Comparison of ENCODE assay signal across 1 cellular context in the genomic region with DNA sequence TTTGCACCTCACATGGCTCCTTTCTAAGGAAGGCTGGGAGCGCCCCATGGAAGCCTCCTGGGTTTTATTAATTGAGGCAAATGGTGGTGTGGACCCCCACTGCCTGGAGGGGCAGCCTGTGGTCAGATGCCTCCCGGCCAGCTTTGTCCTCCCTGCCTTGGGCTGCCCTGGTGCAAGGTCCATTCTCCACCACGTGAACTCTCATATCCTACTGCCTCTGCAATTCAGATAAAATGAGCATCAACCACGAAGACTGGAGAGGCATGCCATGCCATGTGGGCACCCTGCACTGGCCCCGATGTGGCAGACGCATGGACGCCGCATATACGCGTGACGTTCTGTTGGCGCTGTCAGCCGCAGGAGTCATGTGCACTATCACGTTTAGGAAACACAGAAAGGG.
TF ChIP-seq lines count a peak whose summit lies in the region.

No MANE protein-coding gene starts in this region.

TF ChIP-seq in HepG2, 621 proteins besides CTCF, POLR2A, EP300 and RAD21 (continued from another document and continues in another):
- TF ChIP-seq, protein P1, sequence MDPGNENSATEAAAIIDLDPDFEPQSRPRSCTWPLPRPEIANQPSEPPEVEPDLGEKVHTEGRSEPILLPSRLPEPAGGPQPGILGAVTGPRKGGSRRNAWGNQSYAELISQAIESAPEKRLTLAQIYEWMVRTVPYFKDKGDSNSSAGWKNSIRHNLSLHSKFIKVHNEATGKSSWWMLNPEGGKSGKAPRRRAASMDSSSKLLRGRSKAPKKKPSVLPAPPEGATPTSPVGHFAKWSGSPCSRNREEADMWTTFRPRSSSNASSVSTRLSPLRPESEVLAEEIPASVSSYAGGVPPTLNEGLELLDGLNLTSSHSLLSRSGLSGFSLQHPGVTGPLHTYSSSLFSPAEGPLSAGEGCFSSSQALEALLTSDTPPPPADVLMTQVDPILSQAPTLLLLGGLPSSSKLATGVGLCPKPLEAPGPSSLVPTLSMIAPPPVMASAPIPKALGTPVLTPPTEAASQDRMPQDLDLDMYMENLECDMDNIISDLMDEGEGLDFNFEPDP (CRISPR knock-in tag; conservative IDR thresholded peaks at IDR 0.05): no peak
- no peak for TF ChIP-seq PCBP1 (IDR thresholded peaks at IDR 0.05; ENCODE audit: borderline replicate concordance, low read depth, low read length)
- TF ChIP-seq POGZ (CRISPR knock-in tag; IDR thresholded peaks at IDR 0.05): no peak
- TF ChIP-seq, protein P2, sequence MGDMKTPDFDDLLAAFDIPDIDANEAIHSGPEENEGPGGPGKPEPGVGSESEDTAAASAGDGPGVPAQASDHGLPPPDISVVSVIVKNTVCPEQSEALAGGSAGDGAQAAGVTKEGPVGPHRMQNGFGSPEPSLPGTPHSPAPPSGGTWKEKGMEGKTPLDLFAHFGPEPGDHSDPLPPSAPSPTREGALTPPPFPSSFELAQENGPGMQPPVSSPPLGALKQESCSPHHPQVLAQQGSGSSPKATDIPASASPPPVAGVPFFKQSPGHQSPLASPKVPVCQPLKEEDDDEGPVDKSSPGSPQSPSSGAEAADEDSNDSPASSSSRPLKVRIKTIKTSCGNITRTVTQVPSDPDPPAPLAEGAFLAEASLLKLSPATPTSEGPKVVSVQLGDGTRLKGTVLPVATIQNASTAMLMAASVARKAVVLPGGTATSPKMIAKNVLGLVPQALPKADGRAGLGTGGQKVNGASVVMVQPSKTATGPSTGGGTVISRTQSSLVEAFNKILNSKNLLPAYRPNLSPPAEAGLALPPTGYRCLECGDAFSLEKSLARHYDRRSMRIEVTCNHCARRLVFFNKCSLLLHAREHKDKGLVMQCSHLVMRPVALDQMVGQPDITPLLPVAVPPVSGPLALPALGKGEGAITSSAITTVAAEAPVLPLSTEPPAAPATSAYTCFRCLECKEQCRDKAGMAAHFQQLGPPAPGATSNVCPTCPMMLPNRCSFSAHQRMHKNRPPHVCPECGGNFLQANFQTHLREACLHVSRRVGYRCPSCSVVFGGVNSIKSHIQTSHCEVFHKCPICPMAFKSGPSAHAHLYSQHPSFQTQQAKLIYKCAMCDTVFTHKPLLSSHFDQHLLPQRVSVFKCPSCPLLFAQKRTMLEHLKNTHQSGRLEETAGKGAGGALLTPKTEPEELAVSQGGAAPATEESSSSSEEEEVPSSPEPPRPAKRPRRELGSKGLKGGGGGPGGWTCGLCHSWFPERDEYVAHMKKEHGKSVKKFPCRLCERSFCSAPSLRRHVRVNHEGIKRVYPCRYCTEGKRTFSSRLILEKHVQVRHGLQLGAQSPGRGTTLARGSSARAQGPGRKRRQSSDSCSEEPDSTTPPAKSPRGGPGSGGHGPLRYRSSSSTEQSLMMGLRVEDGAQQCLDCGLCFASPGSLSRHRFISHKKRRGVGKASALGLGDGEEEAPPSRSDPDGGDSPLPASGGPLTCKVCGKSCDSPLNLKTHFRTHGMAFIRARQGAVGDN (CRISPR knock-in tag; IDR thresholded peaks at IDR 0.05): peak; percentile 51
- TF ChIP-seq, protein P3, sequence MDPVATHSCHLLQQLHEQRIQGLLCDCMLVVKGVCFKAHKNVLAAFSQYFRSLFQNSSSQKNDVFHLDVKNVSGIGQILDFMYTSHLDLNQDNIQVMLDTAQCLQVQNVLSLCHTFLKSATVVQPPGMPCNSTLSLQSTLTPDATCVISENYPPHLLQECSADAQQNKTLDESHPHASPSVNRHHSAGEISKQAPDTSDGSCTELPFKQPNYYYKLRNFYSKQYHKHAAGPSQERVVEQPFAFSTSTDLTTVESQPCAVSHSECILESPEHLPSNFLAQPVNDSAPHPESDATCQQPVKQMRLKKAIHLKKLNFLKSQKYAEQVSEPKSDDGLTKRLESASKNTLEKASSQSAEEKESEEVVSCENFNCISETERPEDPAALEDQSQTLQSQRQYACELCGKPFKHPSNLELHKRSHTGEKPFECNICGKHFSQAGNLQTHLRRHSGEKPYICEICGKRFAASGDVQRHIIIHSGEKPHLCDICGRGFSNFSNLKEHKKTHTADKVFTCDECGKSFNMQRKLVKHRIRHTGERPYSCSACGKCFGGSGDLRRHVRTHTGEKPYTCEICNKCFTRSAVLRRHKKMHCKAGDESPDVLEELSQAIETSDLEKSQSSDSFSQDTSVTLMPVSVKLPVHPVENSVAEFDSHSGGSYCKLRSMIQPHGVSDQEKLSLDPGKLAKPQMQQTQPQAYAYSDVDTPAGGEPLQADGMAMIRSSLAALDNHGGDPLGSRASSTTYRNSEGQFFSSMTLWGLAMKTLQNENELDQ (CRISPR knock-in tag; IDR thresholded peaks at IDR 0.05; ENCODE audit: borderline replicate concordance): no peak
- TF ChIP-seq CREM (IDR thresholded peaks at IDR 0.05): no peak
- no peak for TF ChIP-seq CREM (CRISPR knock-in tag; IDR thresholded peaks at IDR 0.05)
- no peak for TF ChIP-seq ZNF749 (CRISPR knock-in tag; IDR thresholded peaks at IDR 0.05; ENCODE audit: borderline replicate concordance)
- TF ChIP-seq NFE2 (CRISPR knock-in tag; IDR thresholded peaks at IDR 0.05): no peak
- TF ChIP-seq, protein P4, sequence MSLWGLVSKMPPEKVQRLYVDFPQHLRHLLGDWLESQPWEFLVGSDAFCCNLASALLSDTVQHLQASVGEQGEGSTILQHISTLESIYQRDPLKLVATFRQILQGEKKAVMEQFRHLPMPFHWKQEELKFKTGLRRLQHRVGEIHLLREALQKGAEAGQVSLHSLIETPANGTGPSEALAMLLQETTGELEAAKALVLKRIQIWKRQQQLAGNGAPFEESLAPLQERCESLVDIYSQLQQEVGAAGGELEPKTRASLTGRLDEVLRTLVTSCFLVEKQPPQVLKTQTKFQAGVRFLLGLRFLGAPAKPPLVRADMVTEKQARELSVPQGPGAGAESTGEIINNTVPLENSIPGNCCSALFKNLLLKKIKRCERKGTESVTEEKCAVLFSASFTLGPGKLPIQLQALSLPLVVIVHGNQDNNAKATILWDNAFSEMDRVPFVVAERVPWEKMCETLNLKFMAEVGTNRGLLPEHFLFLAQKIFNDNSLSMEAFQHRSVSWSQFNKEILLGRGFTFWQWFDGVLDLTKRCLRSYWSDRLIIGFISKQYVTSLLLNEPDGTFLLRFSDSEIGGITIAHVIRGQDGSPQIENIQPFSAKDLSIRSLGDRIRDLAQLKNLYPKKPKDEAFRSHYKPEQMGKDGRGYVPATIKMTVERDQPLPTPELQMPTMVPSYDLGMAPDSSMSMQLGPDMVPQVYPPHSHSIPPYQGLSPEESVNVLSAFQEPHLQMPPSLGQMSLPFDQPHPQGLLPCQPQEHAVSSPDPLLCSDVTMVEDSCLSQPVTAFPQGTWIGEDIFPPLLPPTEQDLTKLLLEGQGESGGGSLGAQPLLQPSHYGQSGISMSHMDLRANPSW (CRISPR knock-in tag; IDR thresholded peaks at IDR 0.05; ENCODE audit: borderline replicate concordance): no peak
- TF ChIP-seq SALL1 (CRISPR knock-in tag; IDR thresholded peaks at IDR 0.05): peak; percentile 45; the same call in 1 of the 2 replicates
- no peak for TF ChIP-seq RBAK (CRISPR knock-in tag; IDR thresholded peaks at IDR 0.05)
- TF ChIP-seq PTBP1 (IDR thresholded peaks at IDR 0.05; ENCODE audit: low read depth, low read length, poor library complexity, severe bottlenecking): no peak
- TF ChIP-seq ZFP41 (CRISPR knock-in tag; IDR thresholded peaks at IDR 0.05; ENCODE audit: borderline replicate concordance): no peak
- no peak for TF ChIP-seq KLF9 (CRISPR knock-in tag; IDR thresholded peaks at IDR 0.05; ENCODE audit: low read depth)
- TF ChIP-seq ZNF766 (CRISPR knock-in tag; IDR thresholded peaks at IDR 0.05; ENCODE audit: borderline replicate concordance): no peak
- TF ChIP-seq TARDBP (CRISPR knock-in tag; IDR thresholded peaks at IDR 0.05): no peak
- TF ChIP-seq KDM4B (CRISPR knock-in tag; IDR thresholded peaks at IDR 0.05): no peak
- TF ChIP-seq, protein P5, sequence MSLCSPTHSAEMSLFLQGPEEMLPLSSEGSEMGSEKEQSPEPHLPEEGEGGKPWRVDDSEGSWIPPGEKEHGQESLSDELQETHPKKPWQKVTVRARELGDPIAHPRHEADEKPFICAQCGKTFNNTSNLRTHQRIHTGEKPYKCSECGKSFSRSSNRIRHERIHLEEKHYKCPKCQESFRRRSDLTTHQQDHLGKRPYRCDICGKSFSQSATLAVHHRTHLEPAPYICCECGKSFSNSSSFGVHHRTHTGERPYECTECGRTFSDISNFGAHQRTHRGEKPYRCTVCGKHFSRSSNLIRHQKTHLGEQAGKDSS (CRISPR knock-in tag; IDR thresholded peaks at IDR 0.05; ENCODE audit: borderline replicate concordance, low read depth): no peak
- TF ChIP-seq ZNF234 (CRISPR knock-in tag; conservative IDR thresholded peaks at IDR 0.05): no peak
- no peak for TF ChIP-seq MAFK (conservative IDR thresholded peaks at IDR 0.05 in 1 of 2, IDR thresholded peaks at IDR 0.05 in 1 of 2; ENCODE audit: low read length in 2 of 2)
- no peak for TF ChIP-seq ZNF589 (CRISPR knock-in tag; conservative IDR thresholded peaks at IDR 0.05)
- no peak for TF ChIP-seq ZBTB20 (CRISPR knock-in tag; IDR thresholded peaks at IDR 0.05; ENCODE audit: borderline replicate concordance, low read depth)
- no peak for TF ChIP-seq SIX1 (CRISPR knock-in tag; IDR thresholded peaks at IDR 0.05; ENCODE audit: borderline replicate concordance)
- peak; percentile 27; the same call in 1 of the 2 replicates for TF ChIP-seq ZNF350 (CRISPR knock-in tag; IDR thresholded peaks at IDR 0.05; ENCODE audit: borderline replicate concordance, low read depth)
- TF ChIP-seq ZNF775 (CRISPR knock-in tag; IDR thresholded peaks at IDR 0.05; ENCODE audit: borderline replicate concordance): no peak
- no peak for TF ChIP-seq ZNF326 (CRISPR knock-in tag; IDR thresholded peaks at IDR 0.05; ENCODE audit: borderline replicate concordance)
- TF ChIP-seq AGO1 (IDR thresholded peaks at IDR 0.05; ENCODE audit: low read depth, low read length, poor library complexity, severe bottlenecking): no peak
- TF ChIP-seq SOX6 (IDR thresholded peaks at IDR 0.05): no peak
- 0 out of 2 replicates have a peak, but pooled peaks have one; percentile 23 for TF ChIP-seq SOX6 (CRISPR knock-in tag; IDR thresholded peaks at IDR 0.05)
- TF ChIP-seq ZBTB3 (CRISPR knock-in tag; IDR thresholded peaks at IDR 0.05; ENCODE audit: borderline replicate concordance, low read depth): no peak
- TF ChIP-seq ZNF33A (CRISPR knock-in tag; IDR thresholded peaks at IDR 0.05; ENCODE audit: borderline replicate concordance): no peak
- TF ChIP-seq MYC (CRISPR knock-in tag; IDR thresholded peaks at IDR 0.05; ENCODE audit: borderline replicate concordance): no peak
- TF ChIP-seq, protein P6, sequence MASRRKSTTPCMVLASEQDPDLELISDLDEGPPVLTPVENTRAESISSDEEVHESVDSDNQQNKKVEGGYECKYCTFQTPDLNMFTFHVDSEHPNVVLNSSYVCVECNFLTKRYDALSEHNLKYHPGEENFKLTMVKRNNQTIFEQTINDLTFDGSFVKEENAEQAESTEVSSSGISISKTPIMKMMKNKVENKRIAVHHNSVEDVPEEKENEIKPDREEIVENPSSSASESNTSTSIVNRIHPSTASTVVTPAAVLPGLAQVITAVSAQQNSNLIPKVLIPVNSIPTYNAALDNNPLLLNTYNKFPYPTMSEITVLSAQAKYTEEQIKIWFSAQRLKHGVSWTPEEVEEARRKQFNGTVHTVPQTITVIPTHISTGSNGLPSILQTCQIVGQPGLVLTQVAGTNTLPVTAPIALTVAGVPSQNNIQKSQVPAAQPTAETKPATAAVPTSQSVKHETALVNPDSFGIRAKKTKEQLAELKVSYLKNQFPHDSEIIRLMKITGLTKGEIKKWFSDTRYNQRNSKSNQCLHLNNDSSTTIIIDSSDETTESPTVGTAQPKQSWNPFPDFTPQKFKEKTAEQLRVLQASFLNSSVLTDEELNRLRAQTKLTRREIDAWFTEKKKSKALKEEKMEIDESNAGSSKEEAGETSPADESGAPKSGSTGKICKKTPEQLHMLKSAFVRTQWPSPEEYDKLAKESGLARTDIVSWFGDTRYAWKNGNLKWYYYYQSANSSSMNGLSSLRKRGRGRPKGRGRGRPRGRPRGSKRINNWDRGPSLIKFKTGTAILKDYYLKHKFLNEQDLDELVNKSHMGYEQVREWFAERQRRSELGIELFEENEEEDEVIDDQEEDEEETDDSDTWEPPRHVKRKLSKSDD (CRISPR knock-in tag; IDR thresholded peaks at IDR 0.05; ENCODE audit: low read depth): no peak
- TF ChIP-seq ZKSCAN8 (CRISPR knock-in tag; IDR thresholded peaks at IDR 0.05; ENCODE audit: borderline replicate concordance): no peak
- TF ChIP-seq ATRX (CRISPR knock-in tag; IDR thresholded peaks at IDR 0.05; ENCODE audit: borderline replicate concordance): no peak
- TF ChIP-seq SALL2 (CRISPR knock-in tag; IDR thresholded peaks at IDR 0.05): no peak
- no peak for TF ChIP-seq RARG (CRISPR knock-in tag; IDR thresholded peaks at IDR 0.05; ENCODE audit: low read depth)
- TF ChIP-seq RBM22 (optimal IDR thresholded peaks at IDR 0.05; ENCODE audit: low read length): no peak
- no peak; the same call in 1 of the 2 replicates for TF ChIP-seq ZNF460 (CRISPR knock-in tag; IDR thresholded peaks at IDR 0.05; ENCODE audit: borderline replicate concordance)
- no peak for TF ChIP-seq SMARCE1 (IDR thresholded peaks at IDR 0.05; ENCODE audit: borderline replicate concordance)
- TF ChIP-seq, protein P7, sequence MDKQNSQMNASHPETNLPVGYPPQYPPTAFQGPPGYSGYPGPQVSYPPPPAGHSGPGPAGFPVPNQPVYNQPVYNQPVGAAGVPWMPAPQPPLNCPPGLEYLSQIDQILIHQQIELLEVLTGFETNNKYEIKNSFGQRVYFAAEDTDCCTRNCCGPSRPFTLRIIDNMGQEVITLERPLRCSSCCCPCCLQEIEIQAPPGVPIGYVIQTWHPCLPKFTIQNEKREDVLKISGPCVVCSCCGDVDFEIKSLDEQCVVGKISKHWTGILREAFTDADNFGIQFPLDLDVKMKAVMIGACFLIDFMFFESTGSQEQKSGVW (CRISPR knock-in tag; IDR thresholded peaks at IDR 0.05; ENCODE audit: borderline replicate concordance): no peak
- no peak for TF ChIP-seq SOX5 (CRISPR knock-in tag; IDR thresholded peaks at IDR 0.05; ENCODE audit: borderline replicate concordance)
- TF ChIP-seq, protein P8, sequence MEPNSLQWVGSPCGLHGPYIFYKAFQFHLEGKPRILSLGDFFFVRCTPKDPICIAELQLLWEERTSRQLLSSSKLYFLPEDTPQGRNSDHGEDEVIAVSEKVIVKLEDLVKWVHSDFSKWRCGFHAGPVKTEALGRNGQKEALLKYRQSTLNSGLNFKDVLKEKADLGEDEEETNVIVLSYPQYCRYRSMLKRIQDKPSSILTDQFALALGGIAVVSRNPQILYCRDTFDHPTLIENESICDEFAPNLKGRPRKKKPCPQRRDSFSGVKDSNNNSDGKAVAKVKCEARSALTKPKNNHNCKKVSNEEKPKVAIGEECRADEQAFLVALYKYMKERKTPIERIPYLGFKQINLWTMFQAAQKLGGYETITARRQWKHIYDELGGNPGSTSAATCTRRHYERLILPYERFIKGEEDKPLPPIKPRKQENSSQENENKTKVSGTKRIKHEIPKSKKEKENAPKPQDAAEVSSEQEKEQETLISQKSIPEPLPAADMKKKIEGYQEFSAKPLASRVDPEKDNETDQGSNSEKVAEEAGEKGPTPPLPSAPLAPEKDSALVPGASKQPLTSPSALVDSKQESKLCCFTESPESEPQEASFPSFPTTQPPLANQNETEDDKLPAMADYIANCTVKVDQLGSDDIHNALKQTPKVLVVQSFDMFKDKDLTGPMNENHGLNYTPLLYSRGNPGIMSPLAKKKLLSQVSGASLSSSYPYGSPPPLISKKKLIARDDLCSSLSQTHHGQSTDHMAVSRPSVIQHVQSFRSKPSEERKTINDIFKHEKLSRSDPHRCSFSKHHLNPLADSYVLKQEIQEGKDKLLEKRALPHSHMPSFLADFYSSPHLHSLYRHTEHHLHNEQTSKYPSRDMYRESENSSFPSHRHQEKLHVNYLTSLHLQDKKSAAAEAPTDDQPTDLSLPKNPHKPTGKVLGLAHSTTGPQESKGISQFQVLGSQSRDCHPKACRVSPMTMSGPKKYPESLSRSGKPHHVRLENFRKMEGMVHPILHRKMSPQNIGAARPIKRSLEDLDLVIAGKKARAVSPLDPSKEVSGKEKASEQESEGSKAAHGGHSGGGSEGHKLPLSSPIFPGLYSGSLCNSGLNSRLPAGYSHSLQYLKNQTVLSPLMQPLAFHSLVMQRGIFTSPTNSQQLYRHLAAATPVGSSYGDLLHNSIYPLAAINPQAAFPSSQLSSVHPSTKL (CRISPR knock-in tag; IDR thresholded peaks at IDR 0.05): no peak
